Comparison of ENCODE assay signal across 29 cellular contexts in genomic region chr6:133191323-133191722, GRCh38. TPM values are rescaled to one million over a fixed set of nuclear protein-coding genes. Genes with fewer than 3 reads are reported as not detected.
"Had no signal": no experiment of that assay in that cellular context is flagged by ENCODE, and none has a peak within 500 bp of the region (broad histone marks: within the 10 kb centered on the region; RNA-seq: fewer than 3 reads in every experiment).

No MANE protein-coding gene starts in this region.

- ATAC-seq: body of pancreas, left cardiac atrium, natural killer cell had no signal

- H3K36me3 ChIP-seq: adrenal gland, colonic mucosa, esophagus squamous epithelium, neutrophil, right lobe of liver had no signal

- H3K4me3 Mint-ChIP-seq: activated CD4-positive, alpha-beta memory T cell treated with anti-CD3 and anti-CD28 coated beads for 36 hours; activated CD4-positive, alpha-beta T cell treated with anti-CD3 and anti-CD28 coated beads, Interleukin-2, amount 10 ng/mL, durations not matched to agents 24 days and 14 days; activated naive CD4-positive, alpha-beta T cell treated with anti-CD3 and anti-CD28 coated beads for 36 hours; activated naive CD8-positive, alpha-beta T cell treated with anti-CD3 and anti-CD28 coated beads for 36 hours; activated T-helper 1 cell treated with anti-CD3 and anti-CD28 coated beads, Interleukin-12 subunit alpha, Interleukin-12 subunit beta, Interleukin-2, Interleukin-4 antibody, amounts not matched to agents 30 ng/mL and 10 ng/mL and 1 ng/mL, durations not matched to agents 14 hours and 24 hours and 36 hours; natural killer cell; stimulated activated naive CD8-positive, alpha-beta T cell treated with anti-CD3 and anti-CD28 coated beads, Interleukin-15, Interleukin-2, amounts not matched to agents 100 ng/mL and 50 ng/mL, for 24 hours; T-helper 1 cell treated with Interleukin-12 subunit alpha and Interleukin-12 subunit beta and Interleukin-4 antibody, amounts not matched to agents 30 μg/mL and 1 μg/mL, for 36 hours; type B pancreatic cell had no signal

- H3K36me3 Mint-ChIP-seq: activated CD4-positive, alpha-beta memory T cell treated with anti-CD3 and anti-CD28 coated beads for 36 hours; activated naive CD8-positive, alpha-beta T cell treated with anti-CD3 and anti-CD28 coated beads for 36 hours; natural killer cell had no signal

- DNase-seq: activated CD4-positive, alpha-beta memory T cell treated with anti-CD3 and anti-CD28 coated beads for 36 hours; activated CD4-positive, alpha-beta T cell treated with anti-CD3 and anti-CD28 coated beads, Interleukin-2, amount 10 ng/mL, durations not matched to agents 24 days and 14 days; activated CD8-positive, alpha-beta memory T cell treated with anti-CD3 and anti-CD28 coated beads, Interleukin-2, amount 50 U/mL, for 4 hours; activated effector memory CD4-positive, alpha-beta T cell treated with anti-CD3 and anti-CD28 coated beads, Interleukin-2, amount 50 U/mL, for 16 hours; activated naive CD4-positive, alpha-beta T cell treated with anti-CD3 and anti-CD28 coated beads for 36 hours; activated naive CD8-positive, alpha-beta T cell treated with anti-CD3 and anti-CD28 coated beads for 36 hours; activated T-cell treated with anti-CD3 and anti-CD28 coated beads, Interleukin-2, amount 50 U/mL, for 1 hour; adrenal gland; aorta; body of pancreas; colonic mucosa; effector CD8-positive, alpha-beta T cell; esophagus squamous epithelium; left cardiac atrium; natural killer cell; right lobe of liver; stimulated activated CD4-positive, alpha-beta T cell treated with anti-CD3 and anti-CD28 coated beads, Interleukin-12 subunit alpha, Interleukin-12 subunit beta, amount 100 ng/mL, for 4 hours; stimulated activated CD4-positive, alpha-beta T cell treated with anti-CD3 and anti-CD28 coated beads, Interleukin-4, amount 100 ng/mL, for 1 hour; T-helper 9 cell had no signal

- H3K9me3 Mint-ChIP-seq: activated CD4-positive, alpha-beta T cell treated with anti-CD3 and anti-CD28 coated beads, Interleukin-2, amount 10 ng/mL, durations not matched to agents 24 days and 14 days; activated naive CD4-positive, alpha-beta T cell treated with anti-CD3 and anti-CD28 coated beads for 36 hours; activated T-helper 1 cell treated with anti-CD3 and anti-CD28 coated beads, Interleukin-12 subunit alpha, Interleukin-12 subunit beta, Interleukin-2, Interleukin-4 antibody, amounts not matched to agents 30 ng/mL and 10 ng/mL and 1 ng/mL, durations not matched to agents 14 hours and 24 hours and 36 hours; stimulated activated naive CD8-positive, alpha-beta T cell treated with anti-CD3 and anti-CD28 coated beads, Interleukin-15, Interleukin-2, amounts not matched to agents 100 ng/mL and 50 ng/mL, for 24 hours; T-helper 1 cell treated with Interleukin-12 subunit alpha and Interleukin-12 subunit beta and Interleukin-4 antibody, amounts not matched to agents 30 μg/mL and 1 μg/mL, for 36 hours had no signal

- H3K9me3 ChIP-seq: adrenal gland, body of pancreas, colonic mucosa, esophagus squamous epithelium, neutrophil, right lobe of liver had no signal

- H3K27ac ChIP-seq: adrenal gland, body of pancreas, colonic mucosa, epithelial cell of prostate, esophagus squamous epithelium, neutrophil, right lobe of liver, skin epidermis, VCaP had no signal

- H3K4me1 Mint-ChIP-seq: activated CD4-positive, alpha-beta T cell treated with anti-CD3 and anti-CD28 coated beads, Interleukin-2, amount 10 ng/mL, durations not matched to agents 24 days and 14 days; activated naive CD8-positive, alpha-beta T cell treated with anti-CD3 and anti-CD28 coated beads for 36 hours; natural killer cell had no signal

- H3K27me3 Mint-ChIP-seq: activated CD4-positive, alpha-beta memory T cell treated with anti-CD3 and anti-CD28 coated beads for 36 hours; progenitor cell of endocrine pancreas; stimulated activated naive CD8-positive, alpha-beta T cell treated with anti-CD3 and anti-CD28 coated beads, Interleukin-15, Interleukin-2, amounts not matched to agents 100 ng/mL and 50 ng/mL, for 24 hours had no signal

- H3K4me3 ChIP-seq: adrenal gland, body of pancreas, colonic mucosa, esophagus squamous epithelium, right lobe of liver, skin epidermis had no signal

- H3K4me1 ChIP-seq: adrenal gland, body of pancreas, colonic mucosa, esophagus squamous epithelium, right lobe of liver had no signal

- H3K27ac Mint-ChIP-seq: activated CD4-positive, alpha-beta memory T cell treated with anti-CD3 and anti-CD28 coated beads for 36 hours; activated CD4-positive, alpha-beta T cell treated with anti-CD3 and anti-CD28 coated beads, Interleukin-2, amount 10 ng/mL, durations not matched to agents 24 days and 14 days; activated naive CD4-positive, alpha-beta T cell treated with anti-CD3 and anti-CD28 coated beads for 36 hours; activated naive CD8-positive, alpha-beta T cell treated with anti-CD3 and anti-CD28 coated beads for 36 hours; activated T-helper 1 cell treated with anti-CD3 and anti-CD28 coated beads, Interleukin-12 subunit alpha, Interleukin-12 subunit beta, Interleukin-2, Interleukin-4 antibody, amounts not matched to agents 30 ng/mL and 10 ng/mL and 1 ng/mL, durations not matched to agents 14 hours and 24 hours and 36 hours; natural killer cell; progenitor cell of endocrine pancreas; stimulated activated naive CD8-positive, alpha-beta T cell treated with anti-CD3 and anti-CD28 coated beads, Interleukin-15, Interleukin-2, amounts not matched to agents 100 ng/mL and 50 ng/mL, for 24 hours; T-helper 1 cell treated with Interleukin-12 subunit alpha and Interleukin-12 subunit beta and Interleukin-4 antibody, amounts not matched to agents 30 μg/mL and 1 μg/mL, for 36 hours; type B pancreatic cell had no signal

- H3K27me3 ChIP-seq: body of pancreas, colonic mucosa, neutrophil had no signal

RNA-seq across cellular contexts. Expression of gene EYA4, which starts 49.8 kb away (rescaled TPM):
- total RNA-seq: activated CD4-positive, alpha-beta memory T cell treated with anti-CD3 and anti-CD28 coated beads for 36 hours; activated CD4-positive, alpha-beta T cell treated with anti-CD3 and anti-CD28 coated beads, Interleukin-2, amount 10 ng/mL, durations not matched to agents 24 days and 14 days; activated CD8-positive, alpha-beta memory T cell treated with anti-CD3 and anti-CD28 coated beads for 36 hours; activated naive CD4-positive, alpha-beta T cell treated with anti-CD3 and anti-CD28 coated beads for 36 hours; activated naive CD8-positive, alpha-beta T cell treated with anti-CD3 and anti-CD28 coated beads for 36 hours; activated T-helper 1 cell treated with anti-CD3 and anti-CD28 coated beads, Interleukin-12 subunit alpha, Interleukin-12 subunit beta, Interleukin-2, Interleukin-4 antibody, amounts not matched to agents 30 ng/mL and 10 ng/mL and 1 ng/mL, durations not matched to agents 14 hours and 24 hours and 36 hours; natural killer cell had no signal
- polyA plus RNA-seq: aorta had no signal
